ENCODE assay signal across 9 cellular contexts in the genomic region with DNA sequence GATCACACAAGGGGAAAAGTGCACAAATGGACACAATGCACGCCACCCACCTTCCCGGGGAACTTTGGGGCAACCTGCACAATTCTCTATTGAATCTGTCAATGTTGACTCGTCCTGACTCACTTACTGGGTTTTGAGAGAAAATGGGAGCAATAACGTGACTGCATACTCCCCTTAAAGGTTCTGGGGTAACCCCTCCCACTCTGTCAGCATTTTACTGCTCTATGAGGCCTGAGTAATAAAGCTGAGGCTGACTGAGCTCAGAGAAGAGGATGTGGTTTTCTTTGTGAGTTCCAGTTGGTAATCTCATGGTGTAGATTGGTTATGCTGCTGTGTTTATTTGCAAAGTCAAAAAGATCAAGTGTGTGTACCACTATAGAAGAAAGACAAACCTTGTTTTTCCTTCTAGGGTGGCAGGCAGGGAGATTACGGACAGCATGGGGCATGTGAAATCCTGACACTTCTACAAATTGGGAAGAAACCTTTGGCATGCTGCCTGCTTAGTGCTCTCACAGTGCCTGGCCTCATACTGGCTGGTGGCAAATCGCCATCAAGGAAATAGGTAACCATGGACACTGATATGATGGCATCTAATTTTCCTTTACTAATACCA. TPM values are rescaled to one million over a fixed set of nuclear protein-coding genes. Genes with fewer than 3 reads are reported as not detected.
DNase-seq lines count a peak whose midpoint lies in the region; ATAC-seq, FAIRE-seq and TF ChIP-seq lines count a peak whose summit lies in the region.
"Had no signal": no experiment of that assay in that cellular context is flagged by ENCODE, and none has a peak within 500 bp of the region (broad histone marks: within the 10 kb centered on the region; RNA-seq: fewer than 3 reads in every experiment).

No MANE protein-coding gene starts in this region.

- H3K4me3 ChIP-seq in SJSA1 (no peak overlapping the region), mesenchymal stem cell (ENCODE audit: insufficient read depth in 1 of 2, low read depth in 1 of 2, low read length in 2 of 2) (peak overlapping the region in 1 of 2 experiments; percentile 43)

- H3K9me3 ChIP-seq in SJSA1 (replicated peaks) (no peaks in the 10 kb centered on the region), mesenchymal stem cell (ENCODE audit: control insufficient read depth, low read length) (no peaks in the 10 kb centered on the region)

- H3K27me3 Mint-ChIP-seq in mesothelial cell of epicardium (ENCODE audit: low read depth) = no peaks in the 10 kb centered on the region

- H3K18ac ChIP-seq in mesenchymal stem cell (ENCODE audit: low read depth in 1 of 2, low read length in 2 of 2) = peak overlapping the region; percentile 71 to 79

- H3K9me3 Mint-ChIP-seq in mesothelial cell of epicardium = no peaks in the 10 kb centered on the region

- no peak overlapping the region for H3K23ac ChIP-seq in mesenchymal stem cell (ENCODE audit: low read length in 2 of 2)

- H3K9ac ChIP-seq in mesenchymal stem cell (ENCODE audit: low read length) = peak overlapping the region; percentile 68

- DNase-seq in AG20443 (ENCODE audit: low spot score) (peak; percentile 86), GM19238 (ENCODE audit: insufficient read length, low spot score) (peak; percentile 69), SJSA1 (ENCODE audit: low read depth in 1 of 2, low spot score in 2 of 2) (peak; percentile 58 to 78), mesenchymal stem cell (peak; percentile 94), urothelium cell line (ENCODE audit: low spot score) (peak; percentile 21), mesothelial cell of epicardium (ENCODE audit: low spot score in 2 of 2, unreplicated experiment in 2 of 2) (no peak)
- DNase-seq in activated naive CD4-positive, alpha-beta T cell treated with anti-CD3 and anti-CD28 coated beads, Interleukin-2, amount 50 U/mL, for 16 hours = peak; percentile 49

- H3K36me3 ChIP-seq in SJSA1 (peaks cover 4% of the 10 kb centered on the region), mesenchymal stem cell (ENCODE audit: control insufficient read depth in 1 of 2, insufficient read depth in 2 of 2, low read depth in 1 of 2, low read length in 2 of 2) (peaks cover 20 to 39% of the 10 kb centered on the region in 2 experiments)

- H3K4me1 ChIP-seq in SJSA1 (replicated peaks) (peaks cover 24% of the 10 kb centered on the region), mesenchymal stem cell (ENCODE audit: control insufficient read depth, insufficient read depth, low read depth, low read length) (peaks cover 13% of the 10 kb centered on the region)

- no peak overlapping the region for H3K4me3 Mint-ChIP-seq in mesothelial cell of epicardium

- H3K4me1 Mint-ChIP-seq in mesothelial cell of epicardium = peaks cover 16% of the 10 kb centered on the region

- no peak for FAIRE-seq in urothelium cell line (lab: Jason Lieb, UNC)

- H3K27ac Mint-ChIP-seq in mesothelial cell of epicardium = no peak overlapping the region

- H2AFZ ChIP-seq in mesenchymal stem cell (ENCODE audit: low read depth, low read length) = no peak overlapping the region

- WGBS in mesenchymal stem cell = 39% methylated on average over 4 of the region's 6 CpGs

- ATAC-seq in HG03159 (IDR thresholded peaks at IDR 0.05; ENCODE audit: unreplicated experiment) = peak; percentile 89

- H3K14ac ChIP-seq in mesenchymal stem cell (ENCODE audit: low read length in 2 of 2) = no peak overlapping the region

- H4K8ac ChIP-seq in mesenchymal stem cell (ENCODE audit: low read length) = peak overlapping the region; percentile 3

- no peak overlapping the region for H2AK5ac ChIP-seq in mesenchymal stem cell (ENCODE audit: low read length, severe bottlenecking)

- H3K36me3 Mint-ChIP-seq in mesothelial cell of epicardium = peaks cover 38% of the 10 kb centered on the region

- H3K27me3 ChIP-seq in SJSA1 (replicated peaks) (no peaks in the 10 kb centered on the region), mesenchymal stem cell (ENCODE audit: control insufficient read depth in 1 of 2, insufficient read depth in 1 of 2, low read length in 2 of 2) (no peaks in the 10 kb centered on the region)

- H3K27ac ChIP-seq in SJSA1 (peak overlapping the region; percentile 55), mesenchymal stem cell (ENCODE audit: low read length, poor library complexity, severe bottlenecking) (peak overlapping the region; percentile 33)

- no peak overlapping the region for H4K91ac ChIP-seq in mesenchymal stem cell (ENCODE audit: low read length)

- H3K4me2 ChIP-seq in mesenchymal stem cell (ENCODE audit: low read length, poor library complexity, severe bottlenecking) = no peak overlapping the region

- peak overlapping the region; percentile 64 for H2BK120ac ChIP-seq in mesenchymal stem cell (ENCODE audit: low read depth, low read length)

- H3K4ac ChIP-seq in mesenchymal stem cell (ENCODE audit: low read depth in 1 of 2, low read length in 2 of 2) = peak overlapping the region in 1 of 2 experiments; percentile 17

- peak overlapping the region; percentile 8 to 61 for H2BK12ac ChIP-seq in mesenchymal stem cell (ENCODE audit: low read length in 2 of 2)

- TF ChIP-seq CTCF in mesothelial cell of epicardium (IDR thresholded peaks at IDR 0.05; ENCODE audit: unreplicated experiment) = no peak

- H3K79me1 ChIP-seq in mesenchymal stem cell (replicated peaks; ENCODE audit: low read length, poor library complexity, severe bottlenecking) = peaks cover 12% of the 10 kb centered on the region

- H2BK5ac ChIP-seq in mesenchymal stem cell (ENCODE audit: low read depth, low read length, poor library complexity, severe bottlenecking) = no peak overlapping the region

- no peak overlapping the region for H2BK15ac ChIP-seq in mesenchymal stem cell (ENCODE audit: low read depth, poor library complexity, severe bottlenecking)

RNA-seq across cellular contexts. Expression of gene APOA1, which starts 16.1 kb away (rescaled TPM):
- 0.72 TPM in 1 of 2 replicates, not detected in the other for total RNA-seq in SJSA1 (2014; rRNA removed; shearing (Covaris generic))
- polyA plus RNA-seq in mesenchymal stem cell (2013, experiment 1 of 2) = not detected
- not detected for polyA plus RNA-seq in mesenchymal stem cell (2013, experiment 2 of 2)
- total RNA-seq in mesothelial cell of epicardium = 0.65 to 1.1 TPM (median 0.75 TPM) in 3 replicates
- total RNA-seq: pulmonary artery endothelial cell had no signal

RNA-seq across cellular contexts. Expression of gene APOC3, which starts 23.9 kb away (rescaled TPM):
- not detected in 2 replicates for total RNA-seq in SJSA1 (2014; rRNA removed; shearing (Covaris generic))
- not detected for polyA plus RNA-seq in mesenchymal stem cell (2013, experiment 1 of 2)
- not detected for polyA plus RNA-seq in mesenchymal stem cell (2013, experiment 2 of 2)
- total RNA-seq in mesothelial cell of epicardium = not detected in 3 replicates
- total RNA-seq: pulmonary artery endothelial cell had no signal

RNA-seq across cellular contexts. Expression of gene APOA4, which starts 30.5 kb away (rescaled TPM):
- not detected in 2 replicates for total RNA-seq in SJSA1 (2014; rRNA removed; shearing (Covaris generic))
- not detected for polyA plus RNA-seq in mesenchymal stem cell (2013, experiment 1 of 2)
- polyA plus RNA-seq in mesenchymal stem cell (2013, experiment 2 of 2) = not detected
- total RNA-seq in mesothelial cell of epicardium = not detected in 3 replicates
- total RNA-seq: pulmonary artery endothelial cell had no signal

Comparison
In these comparisons a context has a peak if more than half of its experiments do, and no peak if none do; other contexts are left out.
1. DNase-seq: peak in AG20443 (single experiment), GM19238 (single experiment), SJSA1 (2 of 2), activated naive CD4-positive, alpha-beta T cell treated with anti-CD3 and anti-CD28 coated beads, Interleukin-2, amount 50 U/mL, for 16 hours (single experiment), mesenchymal stem cell (single experiment) and urothelium cell line (single experiment); none in mesothelial cell of epicardium (0 of 2).